15 cellular contexts compared by ENCODE assay signal in the genomic region with DNA sequence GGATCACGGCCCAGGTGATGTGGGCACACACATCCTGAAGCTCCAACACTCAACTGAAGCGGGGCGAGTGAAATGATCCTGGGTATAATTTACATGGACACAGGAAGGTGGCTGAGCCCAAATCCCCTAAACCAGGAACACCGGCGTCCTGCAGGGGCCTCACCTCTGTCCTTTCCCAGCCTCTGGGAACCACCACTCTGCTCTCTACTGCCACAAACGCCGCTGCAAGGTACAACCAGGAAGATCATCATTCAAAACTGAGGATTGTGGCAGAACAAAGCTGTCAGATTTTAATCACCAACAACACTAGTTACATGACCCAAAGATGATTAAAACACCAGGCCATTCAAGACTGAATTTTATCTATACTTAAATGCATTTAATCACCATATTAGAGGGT.
A peak's percentile ranks its signal among the peaks of the same experiment; 100 is the strongest.
DNase-seq lines count a peak whose midpoint lies in the region; ATAC-seq and TF ChIP-seq lines count a peak whose summit lies in the region.
"Had no signal": no experiment of that assay in that cellular context is flagged by ENCODE, and none has a peak within 500 bp of the region (broad histone marks: within the 10 kb centered on the region; RNA-seq: fewer than 3 reads in every experiment).

No MANE protein-coding gene starts in this region.

- no peaks in the 10 kb centered on the region for H3K27me3 Mint-ChIP-seq in endodermal cell (ENCODE audit: insufficient read depth)

- no peaks in the 10 kb centered on the region for H3K9me3 Mint-ChIP-seq in endodermal cell
- H3K9me3 Mint-ChIP-seq: CD4-positive, alpha-beta memory T cell had no signal

- H3K9me3 ChIP-seq in endodermal cell (ENCODE audit: control insufficient read depth, low read length), result no peaks in the 10 kb centered on the region
- H3K9me3 ChIP-seq: BE2C had no signal

- no peaks in the 10 kb centered on the region for H3K4me1 ChIP-seq in endodermal cell (ENCODE audit: control insufficient read depth, insufficient read depth, low read length)

- H3K36me3 ChIP-seq in H7 (replicated peaks; ENCODE audit: control insufficient read depth, insufficient read depth, low read length) (no peaks in the 10 kb centered on the region), endodermal cell (ENCODE audit: control insufficient read depth, insufficient read depth, low read length) (no peaks in the 10 kb centered on the region)
- H3K36me3 ChIP-seq: BE2C had no signal

- no peak overlapping the region for H3K9ac ChIP-seq in endodermal cell (ENCODE audit: extremely low read depth, low read length, poor library complexity, severe bottlenecking)

- intact Hi-C loops in posterior vena cava (cut with DNase I), result loop anchor here (10.0 kb wide), 2 partner anchors 109 to 219 kb away; no protein-coding TSS in a partner anchor

- peaks cover 2% of the 10 kb centered on the region for H3K4me1 Mint-ChIP-seq in endodermal cell
- H3K4me1 Mint-ChIP-seq: CD4-positive, alpha-beta memory T cell had no signal

- H3K27ac ChIP-seq in endodermal cell (ENCODE audit: low read depth, low read length), result no peak overlapping the region
- H3K27ac ChIP-seq: SK-N-MC had no signal

- H3K27me3 ChIP-seq in H7 (ENCODE audit: control insufficient read depth, insufficient read depth, low read length), result no peaks in the 10 kb centered on the region
- H3K27me3 ChIP-seq in endodermal cell (ENCODE audit: control insufficient read depth, insufficient read depth, low read length, poor library complexity, severe bottlenecking), result no peaks in the 10 kb centered on the region
- H3K27me3 ChIP-seq: BE2C had no signal

- TF ChIP-seq CTCF in endodermal cell (conservative IDR thresholded peaks at IDR 0.05), result peak; percentile 68

- H3K4me3 ChIP-seq in H7 (ENCODE audit: insufficient read depth, low read depth, low read length) (no peak overlapping the region), endodermal cell (ENCODE audit: low read length) (no peak overlapping the region)
- H3K4me3 ChIP-seq: SK-N-MC had no signal

- ATAC-seq in HG02610 (IDR thresholded peaks at IDR 0.05; ENCODE audit: unreplicated experiment), result no peak
- ATAC-seq: Right ventricle myocardium inferior had no signal

- no peak overlapping the region for H3K4me3 Mint-ChIP-seq in endodermal cell

- whole genome bisulfite sequencing in endodermal cell (ENCODE audit: insufficient coverage in 1 of 2, insufficient read length in 1 of 2), 2 experiments, result 90 to 92% methylated on average over 7 of the region's 7 CpGs

- H3K36me3 Mint-ChIP-seq in endodermal cell (ENCODE audit: low read depth), result no peaks in the 10 kb centered on the region
- H3K36me3 Mint-ChIP-seq: CD4-positive, alpha-beta memory T cell had no signal

- H3K27ac Mint-ChIP-seq in endodermal cell, result peak overlapping the region; percentile 77
- H3K27ac Mint-ChIP-seq: CD4-positive, alpha-beta memory T cell had no signal

- DNase-seq in H7 (peak; percentile 82), NCI-H69 (lab: John Stamatoyannopoulos, UW) (peak; percentile 18), endodermal cell (peak; percentile 70), posterior vena cava (ENCODE audit: low spot score) (peak; percentile 24), GDM1 (lab: John Stamatoyannopoulos, UW) (no peak)
- no peak for DNase-seq in activated CD8-positive, alpha-beta memory T cell treated with anti-CD3 and anti-CD28 coated beads for 24 hours
- DNase-seq: BE2C; CD4-positive, alpha-beta memory T cell; DND-41; NCI-H1436 treated with DMSO at 0.1 percent for 48 hours; NCI-H2107; NCI-H226 had no signal

Comparison
In these comparisons a context has a peak if more than half of its experiments do, and no peak if none do; other contexts are left out.
1. DNase-seq: peak in H7 (single experiment), NCI-H69 (single experiment), endodermal cell (single experiment) and posterior vena cava (single experiment); none in GDM1 (single experiment) and activated CD8-positive, alpha-beta memory T cell treated with anti-CD3 and anti-CD28 coated beads for 24 hours (single experiment).